38 cellular contexts compared by ENCODE assay signal in genomic region chr9:136460772-136461325, GRCh38.
"Had no signal": no experiment of that assay in that cellular context is flagged by ENCODE, and none has a peak within 500 bp of the region (broad histone marks: within the 10 kb centered on the region; RNA-seq: fewer than 3 reads in every experiment).

No MANE protein-coding gene starts in this region.

- H3K9me3 ChIP-seq: ascending aorta had no signal

- FAIRE-seq: bronchial epithelial cell, TTC549 had no signal

- H3K4me3 Mint-ChIP-seq: activated B cell treated with CpG ODN at 0.5 μM for 24 hours; activated CD4-positive, alpha-beta memory T cell treated with anti-CD3 and anti-CD28 coated beads for 36 hours; activated CD4-positive, alpha-beta T cell treated with anti-CD3 and anti-CD28 coated beads, Interleukin-2, amount 10 ng/mL, durations not matched to agents 24 days and 14 days; activated CD8-positive, alpha-beta T cell treated with anti-CD3 and anti-CD28 coated beads for 36 hours; activated naive CD4-positive, alpha-beta T cell treated with anti-CD3 and anti-CD28 coated beads, Interleukin-2, amount 10 ng/mL, durations not matched to agents 7 days and 5 days; activated naive CD4-positive, alpha-beta T cell treated with anti-CD3 and anti-CD28 coated beads, Interleukin-2, amount 50 U/mL, for 24 hours; activated naive CD8-positive, alpha-beta T cell; activated naive CD8-positive, alpha-beta T cell treated with anti-CD3 and anti-CD28 coated beads, Interleukin-2, amount 10 ng/mL, durations not matched to agents 7 days and 5 days; activated naive CD8-positive, alpha-beta T cell treated with anti-CD3 and anti-CD28 coated beads, Interleukin-2, amount 50 U/mL, for 24 hours; activated T-cell treated with anti-CD3 and anti-CD28 coated beads, Interleukin-2, amount 50 U/mL, for 4 hours; activated T-cell treated with anti-CD3 and anti-CD28 coated beads, Interleukin-2, amount 50 U/mL, for 72 hours; activated T-helper 1 cell treated with anti-CD3 and anti-CD28 coated beads, Interleukin-12 subunit alpha, Interleukin-12 subunit beta, Interleukin-2, Interleukin-4 antibody, amounts not matched to agents 30 ng/mL and 10 ng/mL and 1 ng/mL, durations not matched to agents 14 hours and 24 hours and 36 hours; activated T-helper 17 cell treated with anti-CD3 and anti-CD28 coated beads, Interleukin-2, amount 50 U/mL, for 72 hours; brain; central memory CD8-positive, alpha-beta T cell; T-helper 1 cell treated with Interleukin-12 subunit alpha and Interleukin-12 subunit beta and Interleukin-4 antibody, amounts not matched to agents 30 μg/mL and 1 μg/mL, for 36 hours; T-helper 2 cell treated with Interferon-gamma antibody and Interleukin-4, amounts not matched to agents 5 μg/mL and 100 μg/mL, for 36 hours had no signal

- H3K27ac ChIP-seq: ascending aorta, cardiac muscle cell, VCaP had no signal

- H3K4me1 Mint-ChIP-seq: activated B cell treated with CpG ODN at 0.5 μM for 24 hours; activated CD4-positive, alpha-beta T cell treated with anti-CD3 and anti-CD28 coated beads, Interleukin-2, amount 10 ng/mL, durations not matched to agents 24 days and 14 days; activated naive CD4-positive, alpha-beta T cell treated with anti-CD3 and anti-CD28 coated beads, Interleukin-2, amount 10 ng/mL, durations not matched to agents 7 days and 5 days; activated naive CD4-positive, alpha-beta T cell treated with anti-CD3 and anti-CD28 coated beads, Interleukin-2, amount 50 U/mL, for 24 hours; activated naive CD8-positive, alpha-beta T cell treated with anti-CD3 and anti-CD28 coated beads, Interleukin-2, amount 10 ng/mL, durations not matched to agents 7 days and 5 days; activated naive CD8-positive, alpha-beta T cell treated with anti-CD3 and anti-CD28 coated beads, Interleukin-2, amount 50 U/mL, for 24 hours; activated T-helper 17 cell treated with anti-CD3 and anti-CD28 coated beads, Interleukin-2, amount 50 U/mL, for 72 hours; brain; central memory CD8-positive, alpha-beta T cell had no signal

- H3K36me3 Mint-ChIP-seq: activated naive CD8-positive, alpha-beta T cell had no signal

- H3K27me3 Mint-ChIP-seq: activated B cell treated with CpG ODN at 0.5 μM for 24 hours; activated CD4-positive, alpha-beta memory T cell treated with anti-CD3 and anti-CD28 coated beads for 36 hours; activated CD4-positive, alpha-beta T cell treated with anti-CD3 and anti-CD28 coated beads, Interleukin-2, amount 10 ng/mL, durations not matched to agents 24 days and 14 days; activated CD8-positive, alpha-beta T cell treated with anti-CD3 and anti-CD28 coated beads for 36 hours; activated naive CD4-positive, alpha-beta T cell treated with anti-CD3 and anti-CD28 coated beads, Interleukin-2, amount 10 ng/mL, durations not matched to agents 7 days and 5 days; activated naive CD4-positive, alpha-beta T cell treated with anti-CD3 and anti-CD28 coated beads, Interleukin-2, amount 50 U/mL, for 24 hours; activated naive CD8-positive, alpha-beta T cell; activated naive CD8-positive, alpha-beta T cell treated with anti-CD3 and anti-CD28 coated beads, Interleukin-2, amount 10 ng/mL, durations not matched to agents 7 days and 5 days; activated naive CD8-positive, alpha-beta T cell treated with anti-CD3 and anti-CD28 coated beads, Interleukin-2, amount 50 U/mL, for 24 hours; activated T-helper 17 cell treated with anti-CD3 and anti-CD28 coated beads, Interleukin-2, amount 50 U/mL, for 72 hours; brain; central memory CD8-positive, alpha-beta T cell had no signal

- H3K4me3 ChIP-seq: ascending aorta, cardiac muscle cell had no signal

- H3K9me3 Mint-ChIP-seq: activated B cell treated with CpG ODN at 0.5 μM for 24 hours; activated CD4-positive, alpha-beta memory T cell treated with anti-CD3 and anti-CD28 coated beads for 36 hours; activated CD4-positive, alpha-beta T cell treated with anti-CD3 and anti-CD28 coated beads, Interleukin-2, amount 10 ng/mL, durations not matched to agents 24 days and 14 days; activated CD8-positive, alpha-beta T cell treated with anti-CD3 and anti-CD28 coated beads for 36 hours; activated naive CD4-positive, alpha-beta T cell treated with anti-CD3 and anti-CD28 coated beads, Interleukin-2, amount 10 ng/mL, durations not matched to agents 7 days and 5 days; activated naive CD4-positive, alpha-beta T cell treated with anti-CD3 and anti-CD28 coated beads, Interleukin-2, amount 50 U/mL, for 24 hours; activated naive CD8-positive, alpha-beta T cell treated with anti-CD3 and anti-CD28 coated beads, Interleukin-2, amount 10 ng/mL, durations not matched to agents 7 days and 5 days; activated naive CD8-positive, alpha-beta T cell treated with anti-CD3 and anti-CD28 coated beads, Interleukin-2, amount 50 U/mL, for 24 hours; activated T-cell treated with anti-CD3 and anti-CD28 coated beads, Interleukin-2, amount 50 U/mL, for 4 hours; activated T-cell treated with anti-CD3 and anti-CD28 coated beads, Interleukin-2, amount 50 U/mL, for 72 hours; activated T-helper 1 cell treated with anti-CD3 and anti-CD28 coated beads, Interleukin-12 subunit alpha, Interleukin-12 subunit beta, Interleukin-2, Interleukin-4 antibody, amounts not matched to agents 30 ng/mL and 10 ng/mL and 1 ng/mL, durations not matched to agents 14 hours and 24 hours and 36 hours; activated T-helper 17 cell treated with anti-CD3 and anti-CD28 coated beads, Interleukin-2, amount 50 U/mL, for 72 hours; brain; central memory CD8-positive, alpha-beta T cell; T-helper 1 cell treated with Interleukin-12 subunit alpha and Interleukin-12 subunit beta and Interleukin-4 antibody, amounts not matched to agents 30 μg/mL and 1 μg/mL, for 36 hours; T-helper 2 cell treated with Interferon-gamma antibody and Interleukin-4, amounts not matched to agents 5 μg/mL and 100 μg/mL, for 36 hours had no signal

- H3K27me3 ChIP-seq: ascending aorta, cardiac muscle cell had no signal

- H3K4me1 ChIP-seq: ascending aorta had no signal

- H3K27ac Mint-ChIP-seq: activated B cell treated with CpG ODN at 0.5 μM for 24 hours; activated CD4-positive, alpha-beta memory T cell treated with anti-CD3 and anti-CD28 coated beads for 36 hours; activated CD4-positive, alpha-beta T cell treated with anti-CD3 and anti-CD28 coated beads, Interleukin-2, amount 10 ng/mL, durations not matched to agents 24 days and 14 days; activated CD8-positive, alpha-beta T cell treated with anti-CD3 and anti-CD28 coated beads for 36 hours; activated naive CD4-positive, alpha-beta T cell treated with anti-CD3 and anti-CD28 coated beads, Interleukin-2, amount 10 ng/mL, durations not matched to agents 7 days and 5 days; activated naive CD4-positive, alpha-beta T cell treated with anti-CD3 and anti-CD28 coated beads, Interleukin-2, amount 50 U/mL, for 24 hours; activated naive CD8-positive, alpha-beta T cell; activated naive CD8-positive, alpha-beta T cell treated with anti-CD3 and anti-CD28 coated beads, Interleukin-2, amount 10 ng/mL, durations not matched to agents 7 days and 5 days; activated naive CD8-positive, alpha-beta T cell treated with anti-CD3 and anti-CD28 coated beads, Interleukin-2, amount 50 U/mL, for 24 hours; activated T-cell treated with anti-CD3 and anti-CD28 coated beads, Interleukin-2, amount 50 U/mL, for 72 hours; activated T-helper 1 cell treated with anti-CD3 and anti-CD28 coated beads, Interleukin-12 subunit alpha, Interleukin-12 subunit beta, Interleukin-2, Interleukin-4 antibody, amounts not matched to agents 30 ng/mL and 10 ng/mL and 1 ng/mL, durations not matched to agents 14 hours and 24 hours and 36 hours; activated T-helper 17 cell treated with anti-CD3 and anti-CD28 coated beads, Interleukin-2, amount 50 U/mL, for 72 hours; brain; T-helper 1 cell treated with Interleukin-12 subunit alpha and Interleukin-12 subunit beta and Interleukin-4 antibody, amounts not matched to agents 30 μg/mL and 1 μg/mL, for 36 hours; T-helper 2 cell treated with Interferon-gamma antibody and Interleukin-4, amounts not matched to agents 5 μg/mL and 100 μg/mL, for 36 hours had no signal

- ATAC-seq: activated CD8-positive, alpha-beta T cell treated with anti-CD3 and anti-CD28 coated beads for 36 hours; activated naive CD8-positive, alpha-beta T cell treated with anti-CD3 and anti-CD28 coated beads, Interleukin-2, amount 50 U/mL, for 24 hours; activated T-cell treated with anti-CD3 and anti-CD28 coated beads, Interleukin-2, amount 50 U/mL, for 4 hours; activated T-cell treated with anti-CD3 and anti-CD28 coated beads, Interleukin-2, amount 50 U/mL, for 72 hours; activated T-helper 17 cell treated with anti-CD3 and anti-CD28 coated beads, Interleukin-2, amount 50 U/mL, for 72 hours had no signal

- DNase-seq: activated B cell treated with CpG ODN at 0.5 μM for 24 hours; activated CD4-positive, alpha-beta memory T cell treated with anti-CD3 and anti-CD28 coated beads for 36 hours; activated CD4-positive, alpha-beta T cell treated with anti-CD3 and anti-CD28 coated beads for 4 hours; activated CD4-positive, alpha-beta T cell treated with anti-CD3 and anti-CD28 coated beads, Interleukin-2, amount 10 ng/mL, durations not matched to agents 24 days and 14 days; activated CD4-positive, alpha-beta T cell treated with anti-CD3 and anti-CD28 coated beads, Interleukin-2, amount 50 U/mL, for 1 hour; activated CD4-positive, alpha-beta T cell treated with anti-CD3 and anti-CD28 coated beads, Interleukin-2, amount 50 U/mL, for 4 hours; activated CD4-positive, CD25-positive, alpha-beta regulatory T cell treated with anti-CD3 and anti-CD28 coated beads, Interleukin-2, amount 50 U/mL, for 72 hours; activated CD8-positive, alpha-beta memory T cell treated with anti-CD3 and anti-CD28 coated beads, Interleukin-2, amount 50 U/mL, for 4 hours; activated CD8-positive, alpha-beta T cell treated with anti-CD3 and anti-CD28 coated beads for 36 hours; activated effector memory CD4-positive, alpha-beta T cell treated with Interleukin-2 at 50 U/mL for 16 hours; activated gamma-delta T cell; activated naive CD4-positive, alpha-beta T cell treated with anti-CD3 and anti-CD28 coated beads, Interleukin-2, amount 10 ng/mL, durations not matched to agents 7 days and 5 days; activated naive CD4-positive, alpha-beta T cell treated with Interleukin-2 at 50 U/mL for 16 hours; activated naive CD8-positive, alpha-beta T cell treated with anti-CD3 and anti-CD28 coated beads, Interleukin-2, amount 10 ng/mL, durations not matched to agents 7 days and 5 days; activated naive CD8-positive, alpha-beta T cell treated with anti-CD3 and anti-CD28 coated beads, Interleukin-2, amount 50 U/mL, for 24 hours; activated T-cell treated with anti-CD3 and anti-CD28 coated beads for 4 hours; activated T-cell treated with anti-CD3 and anti-CD28 coated beads, Interleukin-2, amount 50 U/mL, for 1 hour; activated T-cell treated with anti-CD3 and anti-CD28 coated beads, Interleukin-2, amount 50 U/mL, for 4 hours; activated T-cell treated with anti-CD3 and anti-CD28 coated beads, Interleukin-2, amount 50 U/mL, for 72 hours; amygdala; anterior cingulate cortex; caudate nucleus; cerebellar nuclear complex; T-helper 2 cell; T-helper 9 cell had no signal
